ENCODE assay signal across 2 cellular contexts in genomic region chr10:101122270-101123084, GRCh38.
TF ChIP-seq lines count a peak whose summit lies in the region.

No MANE protein-coding gene starts in this region.

TF ChIP-seq in endothelial cell of umbilical vein, 7 proteins besides CTCF, POLR2A, EP300 and RAD21:
- TF ChIP-seq FOS (IDR thresholded peaks at IDR 0.05; ENCODE audit: borderline replicate concordance, insufficient read depth, low read length) (no peak), EZH2 (IDR thresholded peaks at IDR 0.05; ENCODE audit: borderline replicate concordance, low read depth, low read length, severe bottlenecking) (peak; percentile 53), JUN (IDR thresholded peaks at IDR 0.05; ENCODE audit: borderline replicate concordance, insufficient read depth, insufficient read length, low read depth) (no peak)
- TF ChIP-seq, protein P1, sequence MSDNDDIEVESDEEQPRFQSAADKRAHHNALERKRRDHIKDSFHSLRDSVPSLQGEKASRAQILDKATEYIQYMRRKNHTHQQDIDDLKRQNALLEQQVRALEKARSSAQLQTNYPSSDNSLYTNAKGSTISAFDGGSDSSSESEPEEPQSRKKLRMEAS (IDR thresholded peaks at IDR 0.05; ENCODE audit: insufficient read depth, insufficient read length): no peak

TF ChIP-seq in HEK293T, 16 proteins besides CTCF, POLR2A, EP300 and RAD21:
- TF ChIP-seq FOXA1 (IDR thresholded peaks at IDR 0.05) (no peak), LEF1 (IDR thresholded peaks at IDR 0.05; ENCODE audit: borderline replicate concordance) (no peak), ELF4 (IDR thresholded peaks at IDR 0.05) (no peak), CTBP1 (IDR thresholded peaks at IDR 0.05; ENCODE audit: borderline replicate concordance) (no peak), TARDBP (IDR thresholded peaks at IDR 0.05) (no peak), ZNF384 (IDR thresholded peaks at IDR 0.05) (no peak), SP1 (IDR thresholded peaks at IDR 0.05) (no peak), PKNOX1 (IDR thresholded peaks at IDR 0.05) (no peak), L3MBTL2 (conservative IDR thresholded peaks at IDR 0.05) (no peak), ARNT (IDR thresholded peaks at IDR 0.05) (no peak), NFRKB (IDR thresholded peaks at IDR 0.05) (no peak), HDGF (IDR thresholded peaks at IDR 0.05; ENCODE audit: borderline replicate concordance) (no peak), SUZ12 (IDR thresholded peaks at IDR 0.05) (no peak), FOXM1 (IDR thresholded peaks at IDR 0.05; ENCODE audit: borderline replicate concordance) (no peak), FOXK2 (IDR thresholded peaks at IDR 0.05) (no peak), BHLHE40 (IDR thresholded peaks at IDR 0.05; ENCODE audit: borderline replicate concordance) (no peak)
